8 cellular contexts compared by ENCODE assay signal in the genomic region with DNA sequence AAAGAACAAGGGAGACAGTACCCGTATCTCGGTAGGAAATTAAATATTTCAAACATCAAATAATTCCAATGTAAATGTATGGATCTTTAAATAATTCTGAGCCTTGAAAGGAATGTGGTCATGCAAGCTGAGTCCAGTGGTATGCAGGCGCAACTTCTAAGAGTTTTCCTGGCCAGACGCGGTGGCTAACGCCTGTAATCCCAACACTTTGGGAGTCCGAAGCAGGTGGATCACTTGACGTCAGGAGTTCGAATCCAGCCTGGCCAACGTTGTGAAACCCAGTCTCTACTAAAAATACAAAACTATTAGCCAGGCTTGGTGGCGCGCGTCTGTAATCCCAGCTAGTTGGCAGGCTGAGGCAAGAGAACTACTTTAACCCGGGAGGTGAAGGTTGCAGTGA. TPM values are rescaled to one million over a fixed set of nuclear protein-coding genes. Genes with fewer than 3 reads are reported as not detected.
DNase-seq lines count a peak whose midpoint lies in the region; ATAC-seq and TF ChIP-seq lines count a peak whose summit lies in the region.

No MANE protein-coding gene starts in this region.

- H3K4me1 Mint-ChIP-seq in CD8-positive, alpha-beta T cell (ENCODE audit: low read depth): peaks cover 33% of the 10 kb centered on the region

- H3K27me3 ChIP-seq in CD8-positive, alpha-beta T cell (ENCODE audit: insufficient read depth, low read length): no peaks in the 10 kb centered on the region
- no peaks in the 10 kb centered on the region for H3K27me3 ChIP-seq in Panc1 (ENCODE audit: control insufficient read depth, insufficient read depth, low read length)
- H3K27me3 ChIP-seq in psoas muscle (ENCODE audit: insufficient read depth in 3 of 3, low read length in 2 of 3): no peaks in the 10 kb centered on the region

- peaks cover 9% of the 10 kb centered on the region for H3K27me3 Mint-ChIP-seq in CD8-positive, alpha-beta T cell (ENCODE audit: low read depth)

- CTCF ChIA-PET in CD8-positive, alpha-beta T cell (lab: Charles Lee): interaction anchor here (1.2 kb wide), 1 partner anchor 93 kb away, joined by 5 read pairs; no protein-coding TSS in a partner anchor
- CTCF ChIA-PET in Panc1 (lab: Charles Lee): no interaction called here

- POLR2A ChIA-PET in CD8-positive, alpha-beta T cell (lab: Charles Lee): interaction anchor here (1.2 kb wide), 1 partner anchor 77 kb away, joined by 3 read pairs; no protein-coding TSS in a partner anchor
- POLR2A ChIA-PET in Panc1 (lab: Charles Lee): no interaction called here

- no peak overlapping the region for H3K27ac Mint-ChIP-seq in CD8-positive, alpha-beta T cell

- H3K9me3 Mint-ChIP-seq in CD8-positive, alpha-beta T cell: peaks cover 13% of the 10 kb centered on the region

- WGBS in psoas muscle, 3 donors: 20 to 53% (median 35%) methylated on average over 14 of the region's 14 CpGs

- ATAC-seq in CD8-positive, alpha-beta T cell: no peak
- no peak for ATAC-seq in Panc1
- ATAC-seq in psoas muscle: no peak
- ATAC-seq in GM18870 (IDR thresholded peaks at IDR 0.05; ENCODE audit: unreplicated experiment): no peak

- no peaks in the 10 kb centered on the region for H3K4me1 ChIP-seq in CD8-positive, alpha-beta T cell (ENCODE audit: insufficient read depth, low read length)
- H3K4me1 ChIP-seq in Panc1 (ENCODE audit: control insufficient read depth, insufficient read depth, low read length) (no peaks in the 10 kb centered on the region), psoas muscle (no peaks in the 10 kb centered on the region)

- peak overlapping the region; percentile 92 for H3K4me3 Mint-ChIP-seq in CD8-positive, alpha-beta T cell

- no peak for DNase-seq in CD8-positive, alpha-beta T cell
- no peak for DNase-seq in Panc1 (ENCODE audit: low read depth, low spot score)
- DNase-seq in epithelial cell of prostate (ENCODE audit: low read depth, low spot score): no peak
- DNase-seq in psoas muscle: no peak
- no peak for DNase-seq in mucosa of gallbladder (ENCODE audit: low spot score)
- DNase-seq in NCI-H1048 (lab: John Stamatoyannopoulos, UW): no peak
- DNase-seq in DMS 273 (lab: John Stamatoyannopoulos, UW; ENCODE audit: unreplicated experiment): no peak

- peaks cover 32% of the 10 kb centered on the region for H3K36me3 Mint-ChIP-seq in CD8-positive, alpha-beta T cell

- H3K27ac ChIP-seq in CD8-positive, alpha-beta T cell (ENCODE audit: low read depth, low read length): no peak overlapping the region
- H3K27ac ChIP-seq in Panc1 (ENCODE audit: low read length): no peak overlapping the region
- H3K27ac ChIP-seq in epithelial cell of prostate: peak overlapping the region; percentile 47
- H3K27ac ChIP-seq in psoas muscle: no peak overlapping the region

- peaks cover 3% of the 10 kb centered on the region for H3K9me3 ChIP-seq in CD8-positive, alpha-beta T cell (ENCODE audit: low read length)
- H3K9me3 ChIP-seq in Panc1 (ENCODE audit: control insufficient read depth, insufficient read depth, low read depth, low read length) (peaks cover 24% of the 10 kb centered on the region; the same call in 1 of the 2 replicates), psoas muscle (peaks cover 3% of the 10 kb centered on the region)

- H3K4me3 ChIP-seq in CD8-positive, alpha-beta T cell (ENCODE audit: low read depth, low read length): no peak overlapping the region
- H3K4me3 ChIP-seq in Panc1 (ENCODE audit: low read depth in 2 of 2, low read length in 2 of 2) (peak overlapping the region; percentile 86 to 100; a peak in 2 of 4 replicates), psoas muscle (peak overlapping the region; percentile 76)

- intact Hi-C loops in CD8-positive, alpha-beta T cell (cut with DNase I, micrococcal nuclease): loop anchor here (2.0 to 5.0 kb wide), 7 partner anchors 78 to 1035 kb away; a partner anchor contains a TSS
- intact Hi-C loops in Panc1 (cut with micrococcal nuclease; ENCODE audit: unreplicated experiment): no loop called here
- intact Hi-C loops in psoas muscle (cut with DNase I): no loop called here

- H3K36me3 ChIP-seq in CD8-positive, alpha-beta T cell (ENCODE audit: insufficient read depth, low read length): no peaks in the 10 kb centered on the region
- H3K36me3 ChIP-seq in Panc1 (ENCODE audit: control insufficient read depth, insufficient read depth, low read length): no peaks in the 10 kb centered on the region
- no peaks in the 10 kb centered on the region for H3K36me3 ChIP-seq in psoas muscle (ENCODE audit: insufficient read depth in 1 of 2, low read depth in 1 of 2)

- in situ Hi-C loops in Panc1 (cut with HindIII; ENCODE audit: low pct_unique_long_range_greater_than_20kb, low sequenced_read_pairs): no loop called here

- no peak for TF ChIP-seq CTCF in CD8-positive, alpha-beta T cell (IDR thresholded peaks at IDR 0.05)
- TF ChIP-seq CTCF in Panc1 (IDR thresholded peaks at IDR 0.05) (no peak), psoas muscle (IDR thresholded peaks at IDR 0.05) (no peak)

- no TSS peak for BruUV-seq in Panc1 (replicated peaks; lab: Mats Ljungman, UMichigan)

RNA-seq across cellular contexts. Expression of a gene that starts 1.1 kb away (rescaled TPM):
- 10 to 100 TPM; 10.9 to 11.7 TPM for total RNA-seq in CD8-positive, alpha-beta T cell
- 12.3 TPM for total RNA-seq in Panc1 (2021; ENCODE audit: unreplicated experiment)
- 3.5 TPM for polyA plus RNA-seq in Panc1 (2012; ENCODE audit: insufficient read length)
- 1 to 10 TPM in 2 of 4 donors, under 1 TPM in 2; 0.81 to 2.0 (median 1.0) TPM for total RNA-seq in psoas muscle
- polyA plus RNA-seq in psoas muscle: 1 to 10 TPM in 2 of 3 donors, under 1 TPM in 1; 1.00 to 5.1 (median 1.4) TPM
- 7.5 TPM for total RNA-seq in mucosa of gallbladder

RNA-seq across cellular contexts. Expression of a gene that starts 33.0 kb away (rescaled TPM):
- 10 to 100 TPM; 25.6 to 26.4 TPM for total RNA-seq in CD8-positive, alpha-beta T cell
- total RNA-seq in Panc1 (2021; ENCODE audit: unreplicated experiment) (23.4 TPM), psoas muscle (1 to 10 TPM; 1.3 to 2.1 (median 1.7) TPM), mucosa of gallbladder (18.1 TPM)
- 7.2 TPM for polyA plus RNA-seq in Panc1 (2012; ENCODE audit: insufficient read length)
- 1 to 10 TPM in 1 of 3 donors, under 1 TPM in 2; 0.18 to 1.6 (median 0.78) TPM for polyA plus RNA-seq in psoas muscle

Comparison
In these comparisons a context has a peak if more than half of its experiments do, and no peak if none do; other contexts are left out.
1. intact Hi-C loops: an anchor here in CD8-positive, alpha-beta T cell (2.0 to 5.0 kb wide); none called in Panc1 and psoas muscle.